In the genomic region with DNA sequence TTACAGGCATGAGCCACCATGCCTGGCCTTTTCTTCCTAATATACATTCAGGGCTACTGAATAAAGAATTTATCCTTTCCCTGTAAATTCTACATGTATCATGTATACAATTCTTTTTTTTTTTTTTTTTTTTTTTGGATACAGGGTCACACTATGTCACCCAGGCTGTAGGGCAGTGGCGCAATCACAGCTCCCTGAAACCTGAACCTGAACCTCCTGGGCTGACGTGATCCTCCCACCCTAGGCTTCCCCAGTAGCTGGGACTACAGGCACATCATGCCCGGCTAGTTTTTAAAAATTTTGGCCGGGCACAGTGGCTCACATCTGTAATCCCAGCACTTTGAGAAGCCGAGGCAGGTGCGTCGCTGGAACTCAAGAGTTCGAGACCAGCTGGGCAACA, we compare ENCODE assay signal across 21 cellular contexts. TPM values are rescaled to one million over a fixed set of nuclear protein-coding genes. Genes with fewer than 3 reads are reported as not detected.
"Had no signal": no experiment of that assay in that cellular context is flagged by ENCODE, and none has a peak within 500 bp of the region (broad histone marks: within the 10 kb centered on the region; RNA-seq: fewer than 3 reads in every experiment).

No MANE protein-coding gene starts in this region.

- H3K27me3 Mint-ChIP-seq: activated naive CD8-positive, alpha-beta T cell; stimulated activated naive CD8-positive, alpha-beta T cell treated with anti-CD3 and anti-CD28 coated beads, Interleukin-15, amount 100 ng/mL, for 72 hours had no signal

- DNase-seq: activated CD4-positive, alpha-beta T cell treated with anti-CD3 and anti-CD28 coated beads for 1 hour; activated CD8-positive, alpha-beta memory T cell treated with anti-CD3 and anti-CD28 coated beads for 24 hours; activated CD8-positive, alpha-beta memory T cell treated with anti-CD3 and anti-CD28 coated beads, Interleukin-2, amount 50 U/mL, for 48 hours; activated effector memory CD4-positive, alpha-beta T cell treated with anti-CD3 and anti-CD28 coated beads, Interleukin-2, amount 50 U/mL, for 16 hours; activated T-cell treated with anti-CD3 and anti-CD28 coated beads, Interleukin-2, amount 50 U/mL, for 72 hours; foreskin melanocyte; head of caudate nucleus; kidney; left ventricle myocardium inferior; right cardiac atrium; stimulated activated CD4-positive, alpha-beta T cell treated with anti-CD3 and anti-CD28 coated beads, Interleukin-4, amount 100 ng/mL, for 1 hour; stimulated activated naive CD8-positive, alpha-beta T cell treated with anti-CD3 and anti-CD28 coated beads, Interleukin-15, amount 100 ng/mL, for 72 hours; upper lobe of right lung had no signal

- H3K9me3 ChIP-seq: left ventricle myocardium inferior, suprapubic skin, upper lobe of right lung had no signal

- ATAC-seq: activated T-cell treated with anti-CD3 and anti-CD28 coated beads, Interleukin-2, amount 50 U/mL, for 72 hours; right cardiac atrium; stimulated activated naive CD8-positive, alpha-beta T cell treated with anti-CD3 and anti-CD28 coated beads, Interleukin-15, amount 100 ng/mL, for 72 hours; upper lobe of right lung had no signal

- H3K4me3 ChIP-seq: cardiac muscle cell, left ventricle myocardium inferior, skin epidermis, suprapubic skin, upper lobe of right lung had no signal

- H3K4me3 Mint-ChIP-seq: activated naive CD8-positive, alpha-beta T cell; activated T-cell treated with anti-CD3 and anti-CD28 coated beads, Interleukin-2, amount 50 U/mL, for 72 hours; nephron; stimulated activated naive CD8-positive, alpha-beta T cell treated with anti-CD3 and anti-CD28 coated beads, Interleukin-15, amount 100 ng/mL, for 72 hours had no signal

- FAIRE-seq: kidney had no signal

- H3K27ac Mint-ChIP-seq: activated naive CD8-positive, alpha-beta T cell; activated T-cell treated with anti-CD3 and anti-CD28 coated beads, Interleukin-2, amount 50 U/mL, for 72 hours; nephron had no signal

- H3K9me3 Mint-ChIP-seq: activated T-cell treated with anti-CD3 and anti-CD28 coated beads, Interleukin-2, amount 50 U/mL, for 72 hours; nephron; stimulated activated naive CD8-positive, alpha-beta T cell treated with anti-CD3 and anti-CD28 coated beads, Interleukin-15, amount 100 ng/mL, for 72 hours had no signal

- H3K36me3 ChIP-seq: cardiac muscle cell, left ventricle myocardium inferior, suprapubic skin, upper lobe of right lung had no signal

- H3K27me3 ChIP-seq: cardiac muscle cell, suprapubic skin, upper lobe of right lung had no signal

- H3K27ac ChIP-seq: cardiac muscle cell, left ventricle myocardium inferior, suprapubic skin, upper lobe of right lung had no signal

RNA-seq across cellular contexts. Expression of a gene that starts 31.7 kb away (rescaled TPM):
- total RNA-seq: activated T-cell treated with anti-CD3 and anti-CD28 coated beads, Interleukin-2, amount 50 U/mL, for 72 hours; dermis microvascular lymphatic vessel endothelial cell; left ventricle myocardium inferior; posterior vena cava; right cardiac atrium; T-helper 1 cell treated with Interleukin-12 subunit alpha and Interleukin-12 subunit beta and Interleukin-4 antibody, amounts not matched to agents 30 ng/mL and 1 ng/mL, for 36 hours had no signal
